ENCODE assay signal across 11 cellular contexts in genomic region chr17:65696739-65697394, GRCh38.
DNase-seq lines count a peak whose midpoint lies in the region; ATAC-seq, FAIRE-seq and TF ChIP-seq lines count a peak whose summit lies in the region.
"Had no signal": no experiment of that assay in that cellular context is flagged by ENCODE, and none has a peak within 500 bp of the region (broad histone marks: within the 10 kb centered on the region; RNA-seq: fewer than 3 reads in every experiment).

No MANE protein-coding gene starts in this region.

- no peak overlapping the region for H3K27ac Mint-ChIP-seq in CD4-positive, alpha-beta memory T cell
- no peak overlapping the region for H3K27ac Mint-ChIP-seq in stimulated activated memory B cell treated with anti-CD40 and anti-IgM and Interleukin-4, amounts not matched to agents 10 μg/mL and 1 μg/mL and 100 μg/mL, for 72 hours
- H3K27ac Mint-ChIP-seq: B cell; naive thymus-derived CD4-positive, alpha-beta T cell had no signal

- 75% methylated on average over 6 of the region's 6 CpGs for WGBS in A549 (ENCODE audit: missing lambda C conversion rate)

- no peaks in the 10 kb centered on the region for H3K27me3 ChIP-seq in CD4-positive, alpha-beta memory T cell (ENCODE audit: insufficient read depth, low read length)

- DNase-seq in A549 (ENCODE audit: low read depth in 1 of 2, low spot score in 1 of 2), result no peak
- DNase-seq in HTR-8/SVneo (ENCODE audit: insufficient read length, low spot score), result peak; percentile 32
- peak; percentile 41 for DNase-seq in astrocyte of the hippocampus (ENCODE audit: low read depth, low spot score)
- DNase-seq in kidney glomerular epithelial cell (lab: John Stamatoyannopoulos, UW), result peak; percentile 47
- no peak for DNase-seq in CD4-positive, alpha-beta memory T cell
- DNase-seq in GM13976 (ENCODE audit: low spot score), result no peak
- DNase-seq in activated T-cell treated with anti-CD3 and anti-CD28 coated beads for 4 hours, result no peak
- DNase-seq: naive thymus-derived CD4-positive, alpha-beta T cell; stimulated activated CD4-positive, alpha-beta T cell treated with anti-CD3 and anti-CD28 coated beads, Interleukin-1b, Interleukin-23, amount 100 ng/mL, for 48 hours had no signal

- intact Hi-C loops in CD4-positive, alpha-beta memory T cell (cut with micrococcal nuclease), result no loop called here

- no peak for ATAC-seq in A549
- ATAC-seq in stimulated activated memory B cell treated with anti-CD40 and anti-IgM and Interleukin-4, amounts not matched to agents 10 μg/mL and 1 μg/mL and 100 μg/mL, for 72 hours, result no peak
- ATAC-seq: naive thymus-derived CD4-positive, alpha-beta T cell had no signal

- H3K4me1 Mint-ChIP-seq in CD4-positive, alpha-beta memory T cell, result no peaks in the 10 kb centered on the region
- H3K4me1 Mint-ChIP-seq in stimulated activated memory B cell treated with anti-CD40 and anti-IgM and Interleukin-4, amounts not matched to agents 10 μg/mL and 1 μg/mL and 100 μg/mL, for 72 hours, result no peaks in the 10 kb centered on the region
- H3K4me1 Mint-ChIP-seq: B cell had no signal

- TF ChIP-seq RAD21 in A549 (conservative IDR thresholded peaks at IDR 0.05 in 1 of 2, IDR thresholded peaks at IDR 0.05 in 1 of 2), result no peak

- in situ Hi-C loops in GM13976 (cut with MboI; ENCODE audit: low sequenced_read_pairs, unreplicated experiment), result no loop called here

- H3K9me3 Mint-ChIP-seq in CD4-positive, alpha-beta memory T cell, result peaks cover 0 to 3% (median 0%) of the 10 kb centered on the region in 8 donors
- no peaks in the 10 kb centered on the region for H3K9me3 Mint-ChIP-seq in stimulated activated memory B cell treated with anti-CD40 and anti-IgM and Interleukin-4, amounts not matched to agents 10 μg/mL and 1 μg/mL and 100 μg/mL, for 72 hours

- no peak overlapping the region for H3K4me3 ChIP-seq in A549
- no peak overlapping the region for H3K4me3 ChIP-seq in CD4-positive, alpha-beta memory T cell (ENCODE audit: low read length in 2 of 2)

- H3K9me3 ChIP-seq in A549, result no peaks in the 10 kb centered on the region
- no peaks in the 10 kb centered on the region for H3K9me3 ChIP-seq in CD4-positive, alpha-beta memory T cell (ENCODE audit: control insufficient read depth in 1 of 2, low read length in 2 of 2)

- H3K27me3 Mint-ChIP-seq in CD4-positive, alpha-beta memory T cell, result peaks cover 3 to 8% of the 10 kb centered on the region in 2 donors
- H3K27me3 Mint-ChIP-seq in stimulated activated memory B cell treated with anti-CD40 and anti-IgM and Interleukin-4, amounts not matched to agents 10 μg/mL and 1 μg/mL and 100 μg/mL, for 72 hours, result peaks cover 49% of the 10 kb centered on the region

- H3K4me3 Mint-ChIP-seq in CD4-positive, alpha-beta memory T cell, result no peak overlapping the region
- H3K4me3 Mint-ChIP-seq in stimulated activated memory B cell treated with anti-CD40 and anti-IgM and Interleukin-4, amounts not matched to agents 10 μg/mL and 1 μg/mL and 100 μg/mL, for 72 hours, result no peak overlapping the region
- H3K4me3 Mint-ChIP-seq: B cell; naive thymus-derived CD4-positive, alpha-beta T cell had no signal

- no peak overlapping the region for H3K27ac ChIP-seq in A549
- H3K27ac ChIP-seq in CD4-positive, alpha-beta memory T cell (ENCODE audit: low read depth, low read length), result no peak overlapping the region

- CTCF ChIA-PET in A549 (lab: Yijun Ruan, JAX), result interaction anchor here (0.7 kb wide), 1 partner anchor 89 kb away, joined by 4 read pairs; no protein-coding TSS in a partner anchor
- CTCF ChIA-PET in CD4-positive, alpha-beta memory T cell (lab: Charles Lee; ENCODE audit: partially characterized antibody), result no interaction called here

- TF ChIP-seq CTCF in A549 (IDR thresholded peaks at IDR 0.05) (no peak), GM13976 (IDR thresholded peaks at IDR 0.05; ENCODE audit: borderline replicate concordance, control extremely low read depth, extremely low read depth, insufficient read depth, missing control alignments) (no peak)

- no peak for TF ChIP-seq EP300 in A549 (IDR thresholded peaks at IDR 0.05)

- H3K4me2 ChIP-seq in A549, result no peak overlapping the region

- H3K36me3 ChIP-seq in CD4-positive, alpha-beta memory T cell (ENCODE audit: insufficient read depth, low read length), result no peaks in the 10 kb centered on the region

- peak; percentile 7 for FAIRE-seq in A549 (lab: Jason Lieb, UNC)
- FAIRE-seq in HTR-8/SVneo (lab: Jason Lieb, UNC), result no peak

- no peak for TF ChIP-seq POLR2A in A549 (IDR thresholded peaks at IDR 0.05; ENCODE audit: low read length)

- peaks cover 27% of the 10 kb centered on the region for H3K4me1 ChIP-seq in A549
- H3K4me1 ChIP-seq in CD4-positive, alpha-beta memory T cell (ENCODE audit: insufficient read depth, low read length), result no peaks in the 10 kb centered on the region

- no peaks in the 10 kb centered on the region for H3K36me3 Mint-ChIP-seq in CD4-positive, alpha-beta memory T cell
- no peaks in the 10 kb centered on the region for H3K36me3 Mint-ChIP-seq in stimulated activated memory B cell treated with anti-CD40 and anti-IgM and Interleukin-4, amounts not matched to agents 10 μg/mL and 1 μg/mL and 100 μg/mL, for 72 hours
- H3K36me3 Mint-ChIP-seq: naive thymus-derived CD4-positive, alpha-beta T cell had no signal

- POLR2A ChIA-PET in A549 (lab: Yijun Ruan, JAX), result no interaction called here
- POLR2A ChIA-PET in CD4-positive, alpha-beta memory T cell (lab: Charles Lee; ENCODE audit: partially characterized antibody), result no interaction called here

TF ChIP-seq in A549, 52 proteins besides CTCF, POLR2A, EP300 and RAD21:
- no peak for TF ChIP-seq CBX2 (IDR thresholded peaks at IDR 0.05; ENCODE audit: borderline replicate concordance, low read depth)
- no peak for TF ChIP-seq MAZ (IDR thresholded peaks at IDR 0.05; ENCODE audit: borderline replicate concordance, low read depth, low read length)
- TF ChIP-seq, protein P1, sequence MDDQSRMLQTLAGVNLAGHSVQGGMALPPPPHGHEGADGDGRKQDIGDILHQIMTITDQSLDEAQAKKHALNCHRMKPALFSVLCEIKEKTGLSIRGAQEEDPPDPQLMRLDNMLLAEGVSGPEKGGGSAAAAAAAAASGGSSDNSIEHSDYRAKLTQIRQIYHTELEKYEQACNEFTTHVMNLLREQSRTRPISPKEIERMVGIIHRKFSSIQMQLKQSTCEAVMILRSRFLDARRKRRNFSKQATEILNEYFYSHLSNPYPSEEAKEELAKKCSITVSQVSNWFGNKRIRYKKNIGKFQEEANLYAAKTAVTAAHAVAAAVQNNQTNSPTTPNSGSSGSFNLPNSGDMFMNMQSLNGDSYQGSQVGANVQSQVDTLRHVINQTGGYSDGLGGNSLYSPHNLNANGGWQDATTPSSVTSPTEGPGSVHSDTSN (IDR thresholded peaks at IDR 0.05), result no peak
- TF ChIP-seq CHD4 (IDR thresholded peaks at IDR 0.05; ENCODE audit: borderline replicate concordance), result no peak
- no peak for TF ChIP-seq FOXS1 (CRISPR knock-in tag; IDR thresholded peaks at IDR 0.05)
- TF ChIP-seq CHD2 (IDR thresholded peaks at IDR 0.05; ENCODE audit: low read length, partially characterized antibody), result no peak
- TF ChIP-seq BCL3 (IDR thresholded peaks at IDR 0.05), result no peak
- no peak for TF ChIP-seq TP53 (CRISPR knock-in tag; IDR thresholded peaks at IDR 0.05)
- no peak for TF ChIP-seq HOXB13 (CRISPR knock-in tag; IDR thresholded peaks at IDR 0.05; ENCODE audit: low read depth)
- TF ChIP-seq NR3C1 (IDR thresholded peaks at IDR 0.05), result no peak
- TF ChIP-seq TFCP2L1 (CRISPR knock-in tag; IDR thresholded peaks at IDR 0.05), result no peak

Comparison
In these comparisons a context has a peak if more than half of its experiments do, and no peak if none do; other contexts are left out.
1. DNase-seq: peak in HTR-8/SVneo (single experiment), astrocyte of the hippocampus (single experiment) and kidney glomerular epithelial cell (single experiment); none in A549 (0 of 2), CD4-positive, alpha-beta memory T cell (0 of 5), GM13976 (single experiment) and activated T-cell treated with anti-CD3 and anti-CD28 coated beads for 4 hours (single experiment).